23 cellular contexts compared by ENCODE assay signal in genomic region chr18:57791192-57791591, GRCh38. TPM values are rescaled to one million over a fixed set of nuclear protein-coding genes. Genes with fewer than 3 reads are reported as not detected.
DNase-seq lines count a peak whose midpoint lies in the region; ATAC-seq, FAIRE-seq and TF ChIP-seq lines count a peak whose summit lies in the region.
"Had no signal": no experiment of that assay in that cellular context is flagged by ENCODE, and none has a peak within 500 bp of the region (broad histone marks: within the 10 kb centered on the region; RNA-seq: fewer than 3 reads in every experiment).

No MANE protein-coding gene starts in this region.

- DNase-seq in A549 (ENCODE audit: low read depth in 1 of 2, low spot score in 1 of 2) (no peak), IMR-90 (no peak), esophagus squamous epithelium (lab: John Stamatoyannopoulos, UW) (no peak), stomach (no peak), NCI-H2196 (lab: John Stamatoyannopoulos, UW; ENCODE audit: unreplicated experiment) (no peak), NCI-H1417 treated with DMSO at 0.1 percent for 48 hours (lab: John Stamatoyannopoulos, UW) (no peak), GM13977 (ENCODE audit: low spot score) (no peak)
- DNase-seq in T-helper 2 cell treated with Interferon-gamma antibody and Interleukin-4, amounts not matched to agents 5 μg/mL and 100 μg/mL, for 36 hours (ENCODE audit: low spot score): no peak
- DNase-seq: ACHN; CD4-positive, alpha-beta T cell; COR-L47; DND-41; GOT3; HCEC 1CT; NCI-H1105; NCI-H2081; NCI-H2171; NCI-H526; OCI-M1; SHP77 had no signal

- dilution Hi-C loops in IMR-90 (cut with HindIII; ENCODE audit: low sequenced_read_pairs, unreplicated experiment): no loop called here

- no peak overlapping the region; the same call in 2 of the 3 replicates for H2BK15ac ChIP-seq in IMR-90 (ENCODE audit: low read depth, low read length)

- H3K4me2 ChIP-seq in A549: no peak overlapping the region
- H3K4me2 ChIP-seq in IMR-90 (ENCODE audit: low read depth, low read length): no peak overlapping the region
- H3K4me2 ChIP-seq: BLaER1 had no signal

- H2BK5ac ChIP-seq in IMR-90 (ENCODE audit: low read depth, low read length, poor library complexity, severe bottlenecking): peak overlapping the region; percentile 13

- no peak overlapping the region for H2AK9ac ChIP-seq in IMR-90 (replicated peaks; ENCODE audit: low read depth, low read length, poor library complexity)

- H2BK120ac ChIP-seq in IMR-90 (ENCODE audit: low read depth, low read length): peak overlapping the region; percentile 18; the same call in 1 of the 2 replicates

- peaks cover 19% of the 10 kb centered on the region for H3K9me1 ChIP-seq in IMR-90 (ENCODE audit: insufficient read depth, low read length)

- no peaks in the 10 kb centered on the region for H3K9me3 ChIP-seq in A549
- no peaks in the 10 kb centered on the region for H3K9me3 ChIP-seq in IMR-90 (ENCODE audit: control insufficient read depth, insufficient read depth, low read length)
- no peaks in the 10 kb centered on the region for H3K9me3 ChIP-seq in esophagus squamous epithelium
- no peaks in the 10 kb centered on the region for H3K9me3 ChIP-seq in stomach

- peaks cover 54% of the 10 kb centered on the region for H3K4me1 ChIP-seq in A549
- H3K4me1 ChIP-seq in IMR-90 (ENCODE audit: control insufficient read depth, insufficient read depth, low read length): peaks cover 31% of the 10 kb centered on the region
- peaks cover 13 to 77% (median 34%) of the 10 kb centered on the region in 3 donors for H3K4me1 ChIP-seq in esophagus squamous epithelium
- peaks cover 33 to 89% (median 66%) of the 10 kb centered on the region in 4 donors for H3K4me1 ChIP-seq in stomach

- BruUV-seq in IMR-90 (replicated peaks; lab: Mats Ljungman, UMichigan): no TSS peak

- H3K36me3 Mint-ChIP-seq in T-helper 2 cell treated with Interferon-gamma antibody and Interleukin-4, amounts not matched to agents 5 μg/mL and 100 μg/mL, for 36 hours (ENCODE audit: low read depth): no peaks in the 10 kb centered on the region

- no peak overlapping the region for H3K18ac ChIP-seq in IMR-90 (ENCODE audit: low read depth, low read length)

- no peak overlapping the region for H3K23ac ChIP-seq in IMR-90 (ENCODE audit: low read depth, low read length)

- POLR2A ChIA-PET in A549 (lab: Yijun Ruan, JAX) (no interaction called here), IMR-90 (lab: Charles Lee; ENCODE audit: unreplicated experiment) (no interaction called here)

- peak overlapping the region; percentile 57; the same call in 1 of the 2 replicates for H2AK5ac ChIP-seq in IMR-90 (ENCODE audit: low read depth, low read length)

- H3K4me3 Mint-ChIP-seq in T-helper 2 cell treated with Interferon-gamma antibody and Interleukin-4, amounts not matched to agents 5 μg/mL and 100 μg/mL, for 36 hours: no peak overlapping the region
- H3K4me3 Mint-ChIP-seq: CD4-positive, alpha-beta T cell had no signal

- H4K5ac ChIP-seq in IMR-90 (ENCODE audit: low read depth, low read length): no peak overlapping the region

- H4K20me1 ChIP-seq in IMR-90 (ENCODE audit: insufficient read depth, low read length): peaks cover 57% of the 10 kb centered on the region
- H4K20me1 ChIP-seq: BLaER1 had no signal

- ATAC-seq in A549 (no peak), IMR-90 (ENCODE audit: low read depth) (no peak)
- ATAC-seq: GM12878 had no signal

- H3K27ac ChIP-seq in A549 (no peak overlapping the region), IMR-90 (ENCODE audit: insufficient read depth, low read length) (no peak overlapping the region; the same call in 1 of the 2 replicates), esophagus squamous epithelium (peak overlapping the region in 3 of 4 donors; percentile 82 to 88 (median 83)), stomach (peak overlapping the region in 4 of 5 donors; percentile 17 to 97 (median 78))
- H3K27ac ChIP-seq: BLaER1, SK-N-MC had no signal

- H4K8ac ChIP-seq in IMR-90 (ENCODE audit: low read depth in 2 of 2, low read length in 2 of 2): no peak overlapping the region

- no peak for TF ChIP-seq EP300 in A549 (IDR thresholded peaks at IDR 0.05)
- TF ChIP-seq EP300 in stomach (IDR thresholded peaks at IDR 0.05): no peak

- H3K9me3 Mint-ChIP-seq in T-helper 2 cell treated with Interferon-gamma antibody and Interleukin-4, amounts not matched to agents 5 μg/mL and 100 μg/mL, for 36 hours: peaks cover 4% of the 10 kb centered on the region
- H3K9me3 Mint-ChIP-seq: CD4-positive, alpha-beta T cell had no signal

- H3K27me3 Mint-ChIP-seq in T-helper 2 cell treated with Interferon-gamma antibody and Interleukin-4, amounts not matched to agents 5 μg/mL and 100 μg/mL, for 36 hours (ENCODE audit: low read depth): peaks cover 8% of the 10 kb centered on the region

- H3K4me3 ChIP-seq in A549 (no peak overlapping the region), IMR-90 (ENCODE audit: insufficient read depth, low read depth, low read length) (no peak overlapping the region), esophagus squamous epithelium (no peak overlapping the region), stomach (no peak overlapping the region)
- H3K4me3 ChIP-seq: BLaER1, GM12878, SK-N-MC had no signal

- no peak overlapping the region for H3K56ac ChIP-seq in IMR-90 (ENCODE audit: extremely low read depth, insufficient read depth, low read length)

- no peak overlapping the region for H3K27ac Mint-ChIP-seq in T-helper 2 cell treated with Interferon-gamma antibody and Interleukin-4, amounts not matched to agents 5 μg/mL and 100 μg/mL, for 36 hours
- H3K27ac Mint-ChIP-seq: CD4-positive, alpha-beta T cell had no signal

- TF ChIP-seq RAD21 in A549 (conservative IDR thresholded peaks at IDR 0.05 in 1 of 2, IDR thresholded peaks at IDR 0.05 in 1 of 2): no peak
- no peak for TF ChIP-seq RAD21 in IMR-90 (IDR thresholded peaks at IDR 0.05; ENCODE audit: low read length)

- no peak for TF ChIP-seq CTCF in A549 (IDR thresholded peaks at IDR 0.05)
- no peak for TF ChIP-seq CTCF in IMR-90 (conservative IDR thresholded peaks at IDR 0.05; ENCODE audit: low read depth, low read length)
- no peak for TF ChIP-seq CTCF in esophagus squamous epithelium (IDR thresholded peaks at IDR 0.05)
- TF ChIP-seq CTCF in stomach (IDR thresholded peaks at IDR 0.05): no peak
- TF ChIP-seq CTCF in GM13977 (IDR thresholded peaks at IDR 0.05; ENCODE audit: extremely low read depth, insufficient read depth, missing control alignments): no peak

- no peak overlapping the region for H3K14ac ChIP-seq in IMR-90 (replicated peaks; ENCODE audit: low read depth, low read length)

- H3K79me1 ChIP-seq in IMR-90 (ENCODE audit: low read depth in 1 of 2, low read length in 2 of 2): peaks cover 12 to 73% of the 10 kb centered on the region in 2 experiments; a peak in 3 of 4 replicates

- in situ Hi-C loops in IMR-90 (cut with MboI; ENCODE audit: low sequenced_read_pairs): no loop called here
- in situ Hi-C loops in GM13977 (cut with MboI; ENCODE audit: low pct_unique_long_range_greater_than_20kb, low sequenced_read_pairs, unreplicated experiment): no loop called here

- FAIRE-seq in A549 (lab: Jason Lieb, UNC): no peak
- FAIRE-seq: GM12878 had no signal

- H2BK20ac ChIP-seq in IMR-90 (ENCODE audit: low read depth, low read length): no peak overlapping the region

- H3K9ac ChIP-seq in IMR-90 (ENCODE audit: low read depth, low read length): no peak overlapping the region
- H3K9ac ChIP-seq: BLaER1 had no signal

- H3K27me3 ChIP-seq in IMR-90 (ENCODE audit: control insufficient read depth, insufficient read depth, low read length) (no peaks in the 10 kb centered on the region), esophagus squamous epithelium (no peaks in the 10 kb centered on the region), stomach (no peaks in the 10 kb centered on the region)
- H3K27me3 ChIP-seq: BLaER1 had no signal

- H3K36me3 ChIP-seq in IMR-90 (ENCODE audit: control insufficient read depth, insufficient read depth, low read length): no peaks in the 10 kb centered on the region
- H3K36me3 ChIP-seq in esophagus squamous epithelium: no peaks in the 10 kb centered on the region
- H3K36me3 ChIP-seq in stomach: no peaks in the 10 kb centered on the region
- H3K36me3 ChIP-seq: BLaER1 had no signal

- WGBS in A549 (ENCODE audit: missing lambda C conversion rate): 93% methylated on average over 5 of the region's 5 CpGs
- 100% methylated on average over 1 of the region's 5 CpGs; no CpG with 5 or more reads in 1 of the 2 experiments for WGBS in IMR-90 (ENCODE audit: extremely low coverage in 2 of 2, insufficient read length in 1 of 2), 2 experiments
- 78 to 94% methylated on average over 3 to 5 of the region's 5 CpGs for WGBS in esophagus squamous epithelium, 2 donors
- 75 to 88% (median 80%) methylated on average over 5 of the region's 5 CpGs for WGBS in stomach, 5 donors

- H2AFZ ChIP-seq in IMR-90 (replicated peaks; ENCODE audit: low read length, poor library complexity): no peak overlapping the region

- TF ChIP-seq POLR2A in A549 (IDR thresholded peaks at IDR 0.05; ENCODE audit: low read length) (no peak), IMR-90 (IDR thresholded peaks at IDR 0.05; ENCODE audit: low read depth, low read length) (no peak), esophagus squamous epithelium (IDR thresholded peaks at IDR 0.05) (no peak), stomach (IDR thresholded peaks at IDR 0.05) (no peak)

- no peak overlapping the region for H4K91ac ChIP-seq in IMR-90 (ENCODE audit: insufficient read depth, low read depth, low read length)

- no peak overlapping the region for H3K4ac ChIP-seq in IMR-90 (ENCODE audit: low read depth, low read length)

- intact Hi-C loops in IMR-90 (cut with micrococcal nuclease) (no loop called here), esophagus squamous epithelium (cut with DNase I) (no loop called here), stomach (cut with DNase I; ENCODE audit: low total_unique reads) (no loop called here)

- H3K4me1 Mint-ChIP-seq in T-helper 2 cell treated with Interferon-gamma antibody and Interleukin-4, amounts not matched to agents 5 μg/mL and 100 μg/mL, for 36 hours (ENCODE audit: low read depth): no peaks in the 10 kb centered on the region

- CTCF ChIA-PET in A549 (lab: Yijun Ruan, JAX): no interaction called here
- CTCF ChIA-PET in IMR-90 (lab: Yijun Ruan, JAX): no interaction called here

TF ChIP-seq in IMR-90, 13 proteins besides CTCF, POLR2A, EP300 and RAD21 (continues in another document):
- no peak for TF ChIP-seq RFX5 (IDR thresholded peaks at IDR 0.05; ENCODE audit: low read depth, low read length)
- TF ChIP-seq CEBPB (IDR thresholded peaks at IDR 0.05; ENCODE audit: low read depth, low read length): no peak

RNA-seq across cellular contexts. Expression of gene ATP8B1, which starts 11.9 kb away (rescaled TPM):
- polyA plus RNA-seq in A549 (2011; rRNA removed) (23.4 and 23.7 TPM in 2 replicates), A549 (2017; fragmentation: RNase III; extraction: RNeasy Plus Mini Kit Qiagen cat#74134 plus additional on column Dnase treatment) (7.1 to 8.8 TPM (median 7.1 TPM) in 3 replicates), IMR-90 (2012; rRNA removed) (57.7 and 64.3 TPM in 2 replicates), stomach (10 to 100 TPM; 14.4 to 25.2 (median 14.9) TPM)
- 5.2 and 6.4 TPM in 2 replicates for polyA plus RNA-seq in A549 (2012; cell fraction: cytosol; rRNA removed)
- polyA plus RNA-seq in A549 (2012; cell fraction: nucleus; rRNA removed): 5.4 and 6.7 TPM in 2 replicates
- polyA minus RNA-seq in A549 (2011; rRNA and poly(A)+ RNA removed): 20.1 TPM in 2 replicates
- total RNA-seq in IMR-90 (2012; rRNA removed) (136 and 170 TPM in 2 replicates), esophagus squamous epithelium (10 to 100 TPM; 20.2 to 39.1 (median 35.6) TPM), stomach (100 to 1,000 TPM in 3 of 5 donors, 10 to 100 TPM in 2; 29.0 to 189 (median 107) TPM)
- polyA plus RNA-seq in IMR-90 (2012; cell fraction: cytosol; rRNA removed): 23.4 and 27.5 TPM in 2 replicates
- 31.8 and 116 TPM in 2 replicates for polyA plus RNA-seq in IMR-90 (2012; cell fraction: nucleus; rRNA removed; ENCODE audit: low replicate concordance)
- total RNA-seq: CD4-positive, alpha-beta T cell had no signal

Comparison
In these comparisons a context has a peak if more than half of its experiments do, and no peak if none do; other contexts are left out.
1. H3K27ac ChIP-seq: peak in esophagus squamous epithelium (3 of 4) and stomach (4 of 5); none in A549 (0 of 2) and IMR-90 (single experiment).